In the genomic region with DNA sequence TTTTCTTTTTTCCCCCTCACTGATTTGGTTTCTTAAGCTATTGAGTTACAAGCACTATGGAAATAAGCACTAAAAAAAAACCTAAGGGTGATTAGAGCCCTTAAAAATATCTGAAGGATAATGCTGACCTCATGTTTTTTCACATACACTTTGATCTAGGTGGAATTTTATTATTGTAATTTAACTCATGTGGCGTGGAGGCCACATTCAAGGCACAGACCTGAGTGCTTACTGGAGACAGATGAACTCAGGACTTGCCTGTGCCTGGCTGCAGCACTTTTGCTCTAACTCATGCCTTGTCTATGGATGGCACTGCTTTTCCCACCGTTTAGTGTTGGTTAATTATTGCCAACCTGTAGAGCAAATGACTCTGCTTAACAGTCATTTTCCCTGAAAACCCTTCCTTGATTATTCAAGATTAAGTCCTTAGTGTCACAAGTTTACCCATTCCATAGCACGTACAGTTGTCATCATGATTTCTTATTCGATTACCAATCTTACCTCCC, we compare ENCODE assay signal across 30 cellular contexts.
DNase-seq lines count a peak whose midpoint lies in the region; ATAC-seq, FAIRE-seq and TF ChIP-seq lines count a peak whose summit lies in the region.
"Had no signal": no experiment of that assay in that cellular context is flagged by ENCODE, and none has a peak within 500 bp of the region (broad histone marks: within the 10 kb centered on the region; RNA-seq: fewer than 3 reads in every experiment).

No MANE protein-coding gene starts in this region.

- H3K9me3 Mint-ChIP-seq in Caco-2 (ENCODE audit: unreplicated experiment) (peaks cover 20% of the 10 kb centered on the region), neural crest cell (peaks cover 3% of the 10 kb centered on the region)
- no peaks in the 10 kb centered on the region for H3K9me3 Mint-ChIP-seq in CD4-positive, alpha-beta T cell
- H3K9me3 Mint-ChIP-seq: activated T-cell treated with anti-CD3 and anti-CD28 coated beads, Interleukin-2, amount 50 U/mL, for 4 hours had no signal

- H3K27ac Mint-ChIP-seq in Caco-2 (ENCODE audit: unreplicated experiment) (peak overlapping the region; percentile 8), neural crest cell (ENCODE audit: unreplicated experiment) (peak overlapping the region; percentile 19)
- H3K27ac Mint-ChIP-seq in CD4-positive, alpha-beta T cell, result no peak overlapping the region
- H3K27ac Mint-ChIP-seq: effector memory CD8-positive, alpha-beta T cell; immature natural killer cell had no signal

- H3K4me3 ChIP-seq in Caco-2 (ENCODE audit: low read depth, low read length) (no peak overlapping the region), kidney epithelial cell (ENCODE audit: low read depth, low read length) (no peak overlapping the region)
- H3K4me3 ChIP-seq: BLaER1, colonic mucosa, esophagus squamous epithelium, HAP-1, lower lobe of right lung had no signal

- BruUV-seq in Caco-2 (replicated peaks; lab: Mats Ljungman, UMichigan), result no TSS peak

- H3K36me3 Mint-ChIP-seq in Caco-2 (ENCODE audit: insufficient read depth, unreplicated experiment) (peaks cover 7% of the 10 kb centered on the region), neural crest cell (ENCODE audit: low read depth) (no peaks in the 10 kb centered on the region)
- H3K36me3 Mint-ChIP-seq in CD4-positive, alpha-beta T cell (ENCODE audit: low read depth), result no peaks in the 10 kb centered on the region
- H3K36me3 Mint-ChIP-seq: immature natural killer cell had no signal

- H3K4me3 Mint-ChIP-seq in Caco-2 (ENCODE audit: unreplicated experiment), result peak overlapping the region; percentile 49
- no peak overlapping the region for H3K4me3 Mint-ChIP-seq in neural crest cell
- no peak overlapping the region for H3K4me3 Mint-ChIP-seq in CD4-positive, alpha-beta T cell
- H3K4me3 Mint-ChIP-seq: activated T-cell treated with anti-CD3 and anti-CD28 coated beads, Interleukin-2, amount 50 U/mL, for 4 hours; effector memory CD8-positive, alpha-beta T cell; immature natural killer cell had no signal

- intact Hi-C loops in Caco-2 (cut with micrococcal nuclease; ENCODE audit: unreplicated experiment), result loop anchor here (1.0 kb wide), 1 partner anchor 7 kb away; no protein-coding TSS in a partner anchor
- intact Hi-C loops in CD4-positive, alpha-beta T cell (cut with DNase I, micrococcal nuclease), result no loop called here

- H3K27me3 ChIP-seq in Caco-2 (replicated peaks; ENCODE audit: control insufficient read depth, insufficient read depth, low read length), result no peaks in the 10 kb centered on the region
- H3K27me3 ChIP-seq in kidney epithelial cell (ENCODE audit: control insufficient read depth, insufficient read depth, low read length), result no peaks in the 10 kb centered on the region
- H3K27me3 ChIP-seq in CD4-positive, alpha-beta T cell (ENCODE audit: control insufficient read depth, insufficient read depth, low read length), result no peaks in the 10 kb centered on the region
- H3K27me3 ChIP-seq: BLaER1, brain microvascular endothelial cell, colonic mucosa, esophagus squamous epithelium, neutrophil had no signal

- peak in 1 of 2 experiments; percentile 12 for DNase-seq in Caco-2
- peak; percentile 84 for DNase-seq in RCC 7860 (ENCODE audit: low spot score)
- peak; percentile 60 for DNase-seq in kidney epithelial cell (ENCODE audit: low read depth)
- DNase-seq in neural crest cell (ENCODE audit: low read depth, low spot score), result no peak
- no peak for DNase-seq in CD4-positive, alpha-beta T cell
- no peak for DNase-seq in amniotic stem cell (lab: John Stamatoyannopoulos, UW)
- DNase-seq: activated CD4-positive, alpha-beta T cell treated with anti-CD3 and anti-CD28 coated beads for 4 hours; activated T-cell treated with anti-CD3 and anti-CD28 coated beads, Interleukin-2, amount 50 U/mL, for 4 hours; brain microvascular endothelial cell; Calu3; colonic mucosa; effector memory CD8-positive, alpha-beta T cell; EL; esophagus squamous epithelium; hippocampal formation; immature natural killer cell; lower lobe of right lung; NCI-H1417; NCI-H510A; stimulated activated CD4-positive, alpha-beta T cell treated with anti-CD3 and anti-CD28 coated beads, Interleukin-12 subunit alpha, Interleukin-12 subunit beta, amount 100 ng/mL, for 4 hours; stimulated activated CD4-positive, alpha-beta T cell treated with anti-CD3 and anti-CD28 coated beads, Interleukin-4, amount 100 ng/mL, for 24 hours; stimulated activated naive CD4-positive, alpha-beta T cell had no signal

- peak; percentile 91 for FAIRE-seq in RCC 7860 (lab: Jason Lieb, UNC)
- FAIRE-seq: frontal cortex, GM12892, urothelium cell line had no signal

- H3K9me3 ChIP-seq in Caco-2, result peaks cover 15% of the 10 kb centered on the region; the same call in 1 of the 2 replicates
- no peaks in the 10 kb centered on the region for H3K9me3 ChIP-seq in CD4-positive, alpha-beta T cell (ENCODE audit: control insufficient read depth, low read length)
- H3K9me3 ChIP-seq: BLaER1, colonic mucosa, esophagus squamous epithelium, lower lobe of right lung, neutrophil had no signal

- peaks cover 38% of the 10 kb centered on the region for H3K4me1 ChIP-seq in Caco-2
- H3K4me1 ChIP-seq: BLaER1, colonic mucosa, lower lobe of right lung had no signal

- H3K4me1 Mint-ChIP-seq in Caco-2 (ENCODE audit: low read depth, unreplicated experiment), result peaks cover 20% of the 10 kb centered on the region
- H3K4me1 Mint-ChIP-seq in neural crest cell, result peaks cover 9% of the 10 kb centered on the region
- H3K4me1 Mint-ChIP-seq in CD4-positive, alpha-beta T cell (ENCODE audit: low read depth), result no peaks in the 10 kb centered on the region
- H3K4me1 Mint-ChIP-seq: immature natural killer cell had no signal

- H3K36me3 ChIP-seq in Caco-2 (ENCODE audit: control insufficient read depth, insufficient read depth, low read length) (no peaks in the 10 kb centered on the region), kidney epithelial cell (ENCODE audit: control insufficient read depth, insufficient read depth, low read length) (no peaks in the 10 kb centered on the region)
- H3K36me3 ChIP-seq: BLaER1, brain microvascular endothelial cell, colonic mucosa, esophagus squamous epithelium, HAP-1, lower lobe of right lung, neutrophil had no signal

- no peaks in the 10 kb centered on the region for H3K27me3 Mint-ChIP-seq in Caco-2 (ENCODE audit: insufficient read depth, unreplicated experiment)
- no peaks in the 10 kb centered on the region for H3K27me3 Mint-ChIP-seq in neural crest cell (ENCODE audit: low read depth)
- no peaks in the 10 kb centered on the region for H3K27me3 Mint-ChIP-seq in CD4-positive, alpha-beta T cell

- ATAC-seq in HG03521 (IDR thresholded peaks at IDR 0.05; ENCODE audit: unreplicated experiment) (no peak), GM21737 (IDR thresholded peaks at IDR 0.05; ENCODE audit: unreplicated experiment) (no peak)
- ATAC-seq in CD4-positive, alpha-beta T cell (ENCODE audit: poor library complexity), result no peak
- ATAC-seq: activated T-cell treated with anti-CD3 and anti-CD28 coated beads, Interleukin-2, amount 50 U/mL, for 4 hours; effector memory CD8-positive, alpha-beta T cell; lower lobe of right lung had no signal

- CTCF ChIA-PET in Caco-2 (lab: Charles Lee), result no interaction called here
- CTCF ChIA-PET in CD4-positive, alpha-beta T cell (lab: Charles Lee), result no interaction called here

- POLR2A ChIA-PET in Caco-2 (lab: Charles Lee), result interaction anchor here (0.6 kb wide), 1 partner anchor 11 kb away, joined by 4 read pairs; no protein-coding TSS in a partner anchor
- POLR2A ChIA-PET in CD4-positive, alpha-beta T cell (lab: Charles Lee), result no interaction called here

- TF ChIP-seq CTCF in Caco-2 (IDR thresholded peaks at IDR 0.05; ENCODE audit: insufficient read depth in 1 of 2, low read depth in 1 of 2, low read length in 1 of 2, severe bottlenecking in 1 of 2, unreplicated experiment in 1 of 2), result no peak
- TF ChIP-seq CTCF in kidney epithelial cell (IDR thresholded peaks at IDR 0.05; ENCODE audit: insufficient read depth, low read length, poor library complexity, severe bottlenecking), result no peak
- TF ChIP-seq CTCF in neural crest cell (conservative IDR thresholded peaks at IDR 0.05), result no peak
- TF ChIP-seq CTCF in CD4-positive, alpha-beta T cell (IDR thresholded peaks at IDR 0.05), result no peak

- no peak overlapping the region for H3K27ac ChIP-seq in CD4-positive, alpha-beta T cell (ENCODE audit: low read depth, low read length)
- H3K27ac ChIP-seq: BLaER1, colonic mucosa, esophagus squamous epithelium, lower lobe of right lung, neutrophil had no signal

Comparison
In these comparisons a context has a peak if more than half of its experiments do, and no peak if none do; other contexts are left out.
1. DNase-seq: peak in RCC 7860 (single experiment) and kidney epithelial cell (single experiment); none in neural crest cell (single experiment), CD4-positive, alpha-beta T cell (0 of 10) and amniotic stem cell (single experiment).